Comparison of ENCODE assay signal across 1 cellular context in the genomic region with DNA sequence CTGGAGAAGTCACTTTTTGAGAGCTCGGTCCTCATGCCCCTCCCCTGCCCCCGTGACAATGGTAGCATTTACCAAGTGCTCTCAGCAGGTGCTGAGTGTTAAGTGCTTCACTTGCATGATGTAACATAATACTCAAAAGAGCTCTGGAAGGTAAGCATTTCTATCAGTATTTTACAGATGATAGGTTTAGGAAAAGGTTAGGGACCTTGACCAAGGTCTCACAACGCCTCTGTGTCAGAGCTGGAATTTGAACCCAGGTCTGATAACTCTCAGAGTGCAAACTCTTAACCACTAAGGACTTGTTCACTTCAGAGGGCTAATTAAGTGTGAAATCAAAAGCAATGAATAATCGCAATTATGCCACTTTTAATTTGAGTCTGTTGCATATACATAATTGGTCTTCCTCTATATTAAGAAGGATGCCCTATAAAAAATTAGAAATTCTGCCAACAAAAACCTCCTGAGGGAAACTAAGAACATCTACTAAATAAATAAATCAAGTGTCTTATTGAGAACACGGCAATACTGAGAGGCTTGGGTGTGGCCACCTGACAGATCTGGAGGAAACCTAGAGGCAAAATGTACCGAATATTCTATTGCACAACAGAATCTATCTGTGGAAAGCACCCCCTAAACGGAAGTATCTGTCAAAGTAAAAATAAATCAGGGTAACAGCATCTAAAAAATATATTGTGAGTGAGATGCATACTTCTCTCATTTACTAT.
TF ChIP-seq lines count a peak whose summit lies in the region.

No MANE protein-coding gene starts in this region.

TF ChIP-seq in HEK293, 187 proteins besides CTCF, POLR2A, EP300 and RAD21 (continued from another document):
- TF ChIP-seq, protein P1, sequence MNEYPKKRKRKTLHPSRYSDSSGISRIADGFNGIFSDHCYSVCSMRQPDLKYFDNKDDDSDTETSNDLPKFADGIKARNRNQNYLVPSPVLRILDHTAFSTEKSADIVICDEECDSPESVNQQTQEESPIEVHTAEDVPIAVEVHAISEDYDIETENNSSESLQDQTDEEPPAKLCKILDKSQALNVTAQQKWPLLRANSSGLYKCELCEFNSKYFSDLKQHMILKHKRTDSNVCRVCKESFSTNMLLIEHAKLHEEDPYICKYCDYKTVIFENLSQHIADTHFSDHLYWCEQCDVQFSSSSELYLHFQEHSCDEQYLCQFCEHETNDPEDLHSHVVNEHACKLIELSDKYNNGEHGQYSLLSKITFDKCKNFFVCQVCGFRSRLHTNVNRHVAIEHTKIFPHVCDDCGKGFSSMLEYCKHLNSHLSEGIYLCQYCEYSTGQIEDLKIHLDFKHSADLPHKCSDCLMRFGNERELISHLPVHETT (tag by site-specific recombination; IDR thresholded peaks at IDR 0.05), result peak; percentile 66; the same call in 1 of the 2 replicates
- no peak for TF ChIP-seq ZNF768 (tag by site-specific recombination; IDR thresholded peaks at IDR 0.05)
- peak; percentile 58; the same call in 1 of the 2 replicates for TF ChIP-seq WT1 (tag by site-specific recombination; IDR thresholded peaks at IDR 0.05)
- no peak for TF ChIP-seq ZNF449 (tag by site-specific recombination; IDR thresholded peaks at IDR 0.05)
- TF ChIP-seq ZNF660 (tag by site-specific recombination; IDR thresholded peaks at IDR 0.05), result peak; percentile 81
- TF ChIP-seq ZBTB21 (tag by site-specific recombination; IDR thresholded peaks at IDR 0.05), result no peak
- TF ChIP-seq, protein P2, sequence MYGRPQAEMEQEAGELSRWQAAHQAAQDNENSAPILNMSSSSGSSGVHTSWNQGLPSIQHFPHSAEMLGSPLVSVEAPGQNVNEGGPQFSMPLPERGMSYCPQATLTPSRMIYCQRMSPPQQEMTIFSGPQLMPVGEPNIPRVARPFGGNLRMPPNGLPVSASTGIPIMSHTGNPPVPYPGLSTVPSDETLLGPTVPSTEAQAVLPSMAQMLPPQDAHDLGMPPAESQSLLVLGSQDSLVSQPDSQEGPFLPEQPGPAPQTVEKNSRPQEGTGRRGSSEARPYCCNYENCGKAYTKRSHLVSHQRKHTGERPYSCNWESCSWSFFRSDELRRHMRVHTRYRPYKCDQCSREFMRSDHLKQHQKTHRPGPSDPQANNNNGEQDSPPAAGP (tag by site-specific recombination; IDR thresholded peaks at IDR 0.05), result peak; percentile 24; the same call in 1 of the 2 replicates
- 0 out of 2 replicates have a peak, but pooled peaks have one; percentile 35 for TF ChIP-seq ZNF394 (tag by site-specific recombination; IDR thresholded peaks at IDR 0.05; ENCODE audit: borderline replicate concordance)
TF ChIP-seq in HEK293: peak in this region for 59.
